Comparison of ENCODE assay signal across 12 cellular contexts in the genomic region with DNA sequence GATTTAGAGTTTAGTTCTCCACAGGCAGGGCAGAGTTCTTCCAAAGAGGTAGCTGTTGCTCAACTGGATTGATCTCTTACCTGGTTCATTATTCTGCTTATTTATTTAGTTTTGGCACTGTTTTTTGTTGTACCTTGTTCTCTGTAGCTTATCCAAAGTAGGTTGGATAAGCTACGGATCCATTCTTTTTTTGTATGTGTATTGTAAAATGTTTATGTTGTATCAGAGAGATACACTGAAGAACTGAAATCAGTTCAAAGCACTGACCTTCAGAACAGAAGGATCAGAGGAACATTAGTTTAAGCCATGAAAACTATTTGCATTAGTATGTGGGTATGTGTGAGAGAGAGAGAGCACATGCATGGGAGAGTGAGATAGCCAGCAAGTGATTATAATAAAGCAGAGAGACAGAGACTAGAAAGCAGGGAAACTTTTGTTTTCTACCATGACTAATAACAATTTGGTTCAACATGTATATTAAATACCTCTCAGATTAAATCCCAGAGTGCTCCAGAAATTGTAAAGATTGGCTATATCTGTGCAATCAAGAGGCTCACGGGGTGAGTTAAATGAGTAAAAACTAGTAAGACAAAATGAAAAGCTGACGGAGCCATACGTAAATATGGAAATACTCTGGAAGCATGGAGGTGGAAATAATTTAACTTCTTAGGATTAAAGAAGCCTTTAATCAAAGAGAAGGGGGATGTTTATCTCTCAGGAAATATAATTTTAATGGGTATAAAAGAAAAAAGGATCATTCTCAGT. TPM values are rescaled to one million over a fixed set of nuclear protein-coding genes. Genes with fewer than 3 reads are reported as not detected.
A peak's percentile ranks its signal among the peaks of the same experiment; 100 is the strongest.
DNase-seq lines count a peak whose midpoint lies in the region; ATAC-seq and TF ChIP-seq lines count a peak whose summit lies in the region.
"Had no signal": no experiment of that assay in that cellular context is flagged by ENCODE, and none has a peak within 500 bp of the region (broad histone marks: within the 10 kb centered on the region; RNA-seq: fewer than 3 reads in every experiment).

No MANE protein-coding gene starts in this region.

- TF ChIP-seq POLR2A in vagina (IDR thresholded peaks at IDR 0.05), result no peak

- H3K27ac ChIP-seq in KMS-11, result peak overlapping the region; percentile 75
- no peak overlapping the region for H3K27ac ChIP-seq in vagina
- H3K27ac ChIP-seq: C4-2B, esophagus squamous epithelium had no signal

- H3K9me3 ChIP-seq in Caco-2, result no peaks in the 10 kb centered on the region
- no peaks in the 10 kb centered on the region for H3K9me3 ChIP-seq in vagina
- H3K9me3 ChIP-seq: esophagus squamous epithelium had no signal

- H3K27me3 Mint-ChIP-seq in Caco-2 (ENCODE audit: insufficient read depth, unreplicated experiment) (no peaks in the 10 kb centered on the region), chondrocyte (ENCODE audit: low read depth) (no peaks in the 10 kb centered on the region), osteocyte (ENCODE audit: unreplicated experiment) (no peaks in the 10 kb centered on the region)
- H3K27me3 Mint-ChIP-seq: activated CD4-positive, alpha-beta memory T cell treated with anti-CD3 and anti-CD28 coated beads for 36 hours had no signal

- H3K4me1 ChIP-seq in Caco-2 (peaks cover 34% of the 10 kb centered on the region), KMS-11 (ENCODE audit: low read depth, poor library complexity, severe bottlenecking) (peaks cover 99% of the 10 kb centered on the region), vagina (peaks cover 32% of the 10 kb centered on the region)

- H3K4me3 Mint-ChIP-seq in Caco-2 (ENCODE audit: unreplicated experiment) (no peak overlapping the region), chondrocyte (ENCODE audit: unreplicated experiment) (no peak overlapping the region), osteocyte (ENCODE audit: unreplicated experiment) (no peak overlapping the region)
- H3K4me3 Mint-ChIP-seq: activated CD4-positive, alpha-beta memory T cell treated with anti-CD3 and anti-CD28 coated beads for 36 hours; activated naive CD4-positive, alpha-beta T cell treated with anti-CD3 and anti-CD28 coated beads for 36 hours had no signal

- peaks cover 78% of the 10 kb centered on the region for H3K79me2 ChIP-seq in KMS-11 (ENCODE audit: insufficient read depth, low read depth)

- H3K27me3 ChIP-seq in Caco-2 (replicated peaks; ENCODE audit: control insufficient read depth, insufficient read depth, low read length) (no peaks in the 10 kb centered on the region), KMS-11 (ENCODE audit: insufficient read depth, low read depth) (no peaks in the 10 kb centered on the region), vagina (no peaks in the 10 kb centered on the region)
- H3K27me3 ChIP-seq: esophagus squamous epithelium had no signal

- CTCF ChIA-PET in Caco-2 (lab: Charles Lee), result interaction anchor here (0.6 to 0.7 kb wide), 3 partner anchors 35 to 92 kb away, joined by 3 to 4 read pairs (median 4); no protein-coding TSS in a partner anchor

- BruUV-seq in Caco-2 (replicated peaks; lab: Mats Ljungman, UMichigan), result TSS peak; percentile 7

- POLR2A ChIA-PET in Caco-2 (lab: Charles Lee), result interaction anchor here (1.1 kb wide), 1 partner anchor 91 kb away, joined by 3 read pairs; no protein-coding TSS in a partner anchor

- H3K9ac ChIP-seq in KMS-11, result no peak overlapping the region

- TF ChIP-seq CTCF in Caco-2 (IDR thresholded peaks at IDR 0.05; ENCODE audit: insufficient read depth in 1 of 2, low read depth in 1 of 2, low read length in 1 of 2, severe bottlenecking in 1 of 2, unreplicated experiment in 1 of 2), result no peak
- no peak for TF ChIP-seq CTCF in KMS-11 (conservative IDR thresholded peaks at IDR 0.05; ENCODE audit: low read depth, low read length)
- TF ChIP-seq CTCF in chondrocyte (IDR thresholded peaks at IDR 0.05), result no peak
- TF ChIP-seq CTCF in osteocyte (IDR thresholded peaks at IDR 0.05), result no peak
- no peak for TF ChIP-seq CTCF in vagina (IDR thresholded peaks at IDR 0.05)

- no peaks in the 10 kb centered on the region for H4K20me1 ChIP-seq in KMS-11 (ENCODE audit: insufficient read depth)

- no peak overlapping the region for H3K27ac Mint-ChIP-seq in Caco-2 (ENCODE audit: unreplicated experiment)
- H3K27ac Mint-ChIP-seq in chondrocyte (ENCODE audit: unreplicated experiment), result peak overlapping the region; percentile 64
- peak overlapping the region; percentile 45 for H3K27ac Mint-ChIP-seq in osteocyte (ENCODE audit: unreplicated experiment)
- H3K27ac Mint-ChIP-seq: activated CD4-positive, alpha-beta memory T cell treated with anti-CD3 and anti-CD28 coated beads for 36 hours had no signal

- H3K9me3 Mint-ChIP-seq in Caco-2 (ENCODE audit: unreplicated experiment) (no peaks in the 10 kb centered on the region), chondrocyte (ENCODE audit: low read depth) (no peaks in the 10 kb centered on the region), osteocyte (ENCODE audit: unreplicated experiment) (no peaks in the 10 kb centered on the region)
- H3K9me3 Mint-ChIP-seq: activated CD4-positive, alpha-beta memory T cell treated with anti-CD3 and anti-CD28 coated beads for 36 hours; activated naive CD4-positive, alpha-beta T cell treated with anti-CD3 and anti-CD28 coated beads for 36 hours had no signal

- peaks cover 34% of the 10 kb centered on the region for H3K4me1 Mint-ChIP-seq in Caco-2 (ENCODE audit: low read depth, unreplicated experiment)
- peaks cover 38% of the 10 kb centered on the region for H3K4me1 Mint-ChIP-seq in chondrocyte (ENCODE audit: low read depth)
- H3K4me1 Mint-ChIP-seq in osteocyte (ENCODE audit: unreplicated experiment), result peaks cover 31% of the 10 kb centered on the region

- no peak overlapping the region for H3K4me3 ChIP-seq in Caco-2 (ENCODE audit: low read depth, low read length)
- no peak overlapping the region for H3K4me3 ChIP-seq in KMS-11 (IDR thresholded peaks at IDR 0.05; ENCODE audit: insufficient read depth, low read depth, low read length)
- no peak overlapping the region for H3K4me3 ChIP-seq in vagina
- H3K4me3 ChIP-seq: esophagus squamous epithelium had no signal

- H3K36me3 Mint-ChIP-seq in Caco-2 (ENCODE audit: insufficient read depth, unreplicated experiment), result peaks cover 69% of the 10 kb centered on the region
- peaks cover 28% of the 10 kb centered on the region for H3K36me3 Mint-ChIP-seq in chondrocyte (ENCODE audit: low read depth)
- peaks cover 18% of the 10 kb centered on the region for H3K36me3 Mint-ChIP-seq in osteocyte (ENCODE audit: unreplicated experiment)

- H3K36me3 ChIP-seq in Caco-2 (ENCODE audit: control insufficient read depth, insufficient read depth, low read length) (0 out of 2 replicates have a peak, but pooled peaks cover 6% of the 10 kb centered on the region), KMS-11 (ENCODE audit: insufficient read depth) (no peaks in the 10 kb centered on the region; the same call in 1 of the 2 replicates), vagina (peaks cover 0 to 7% of the 10 kb centered on the region in 2 donors)

- no peak overlapping the region for H2AFZ ChIP-seq in KMS-11 (ENCODE audit: low read depth)

- H3K4me2 ChIP-seq in KMS-11, result peak overlapping the region; percentile 23

- intact Hi-C loops in Caco-2 (cut with micrococcal nuclease; ENCODE audit: unreplicated experiment) (no loop called here), sciatic nerve (cut with DNase I) (no loop called here), vagina (cut with DNase I) (no loop called here)

- ATAC-seq in sciatic nerve, result no peak

- no peak for DNase-seq in Caco-2
- DNase-seq in chondrocyte (ENCODE audit: low spot score), result no peak
- DNase-seq in osteocyte (ENCODE audit: extremely low spot score, unreplicated experiment), result no peak
- no peak for DNase-seq in sciatic nerve (ENCODE audit: low spot score)
- no peak for DNase-seq in NCI-H774 (lab: John Stamatoyannopoulos, UW)
- no peak for DNase-seq in vagina (ENCODE audit: extremely low spot score in 2 of 2)
- no peak for DNase-seq in DMS53 (lab: John Stamatoyannopoulos, UW)
- DNase-seq: activated CD4-positive, alpha-beta memory T cell treated with anti-CD3 and anti-CD28 coated beads for 36 hours; activated naive CD4-positive, alpha-beta T cell treated with anti-CD3 and anti-CD28 coated beads for 36 hours; esophagus squamous epithelium had no signal

RNA-seq across cellular contexts. Expression of a gene that starts 40.2 kb away (rescaled TPM):
- total RNA-seq in Caco-2 (2022), result 135 and 138 TPM in 2 replicates
- total RNA-seq in chondrocyte, result 58.2 to 96.9 TPM (median 84.8 TPM) in 3 replicates
- 55.4 and 55.5 TPM in 2 replicates for total RNA-seq in osteocyte
- 84.3 TPM for total RNA-seq in sciatic nerve
- 30.9 TPM for total RNA-seq in vagina
